In the genomic region with DNA sequence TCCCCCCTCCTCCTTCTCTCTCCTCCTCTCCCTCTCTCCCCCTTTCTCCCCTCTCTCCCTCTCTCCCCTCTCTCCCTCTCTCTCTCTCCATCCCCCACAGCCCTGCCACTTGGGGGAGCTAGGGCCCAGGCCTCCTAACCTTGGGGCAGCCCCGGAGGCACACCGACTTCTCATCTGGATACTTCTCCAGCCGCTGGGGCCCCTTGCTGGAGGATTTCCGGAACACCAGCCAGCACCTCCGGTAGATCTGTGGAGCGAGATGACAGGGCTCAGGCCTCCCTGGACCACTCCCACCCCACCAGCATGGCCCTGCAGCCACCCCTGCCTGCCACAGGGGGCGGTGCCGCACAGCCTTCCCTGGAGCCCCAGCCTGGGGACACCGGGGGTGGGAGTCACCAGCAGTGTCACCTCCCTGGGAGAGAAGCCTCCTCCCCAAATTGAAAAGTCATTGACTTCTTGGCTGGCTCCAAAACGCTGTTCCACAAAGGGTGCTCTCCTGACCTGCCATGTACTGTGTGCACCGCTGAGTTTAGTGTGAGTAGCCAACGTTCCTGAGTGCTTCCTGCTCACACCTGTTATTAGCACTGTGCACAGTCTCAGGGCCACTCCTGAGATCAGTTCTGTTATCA, we compare ENCODE assay signal across 8 cellular contexts. TPM values are rescaled to one million over a fixed set of nuclear protein-coding genes. Genes with fewer than 3 reads are reported as not detected.
DNase-seq lines count a peak whose midpoint lies in the region; TF ChIP-seq lines count a peak whose summit lies in the region.

No MANE protein-coding gene starts in this region.

- H3K4me3 ChIP-seq in neural progenitor cell = no peak overlapping the region

- H3K36me3 ChIP-seq in neural progenitor cell = no peaks in the 10 kb centered on the region

- H3K9me3 Mint-ChIP-seq in HFFc6 = no peaks in the 10 kb centered on the region
- no peaks in the 10 kb centered on the region for H3K9me3 Mint-ChIP-seq in endothelial cell (ENCODE audit: unreplicated experiment)
- no peaks in the 10 kb centered on the region for H3K9me3 Mint-ChIP-seq in neural progenitor cell

- in situ Hi-C loops in GM13977 (cut with MboI; ENCODE audit: low pct_unique_long_range_greater_than_20kb, low sequenced_read_pairs, unreplicated experiment) = no loop called here

- H3K36me3 Mint-ChIP-seq in HFFc6 (ENCODE audit: low read depth) (no peaks in the 10 kb centered on the region), endothelial cell (ENCODE audit: low read depth, unreplicated experiment) (peaks cover 13% of the 10 kb centered on the region), neural progenitor cell (peaks cover 5% of the 10 kb centered on the region)

- no peak overlapping the region for H3K4me3 Mint-ChIP-seq in HFFc6
- H3K4me3 Mint-ChIP-seq in endothelial cell (ENCODE audit: unreplicated experiment) = no peak overlapping the region
- no peak overlapping the region for H3K4me3 Mint-ChIP-seq in neural progenitor cell

- DNase-seq in GM13977 (ENCODE audit: low spot score) = peak; percentile 88
- no peak for DNase-seq in HFFc6
- DNase-seq in NCI-H1092 (lab: John Stamatoyannopoulos, UW) = peak; percentile 24
- DNase-seq in activated CD4-positive, alpha-beta T cell treated with anti-CD3 and anti-CD28 coated beads, Interleukin-2, amount 50 U/mL, for 4 hours = peak; percentile 31 to 43
- peak; percentile 89 for DNase-seq in endothelial cell (ENCODE audit: low spot score)
- DNase-seq in neural progenitor cell (ENCODE audit: low spot score) = peak; percentile 89
- DNase-seq in LoVo (ENCODE audit: low spot score) = no peak
- DNase-seq in NCI-H2196 treated with DMSO at 0.1 percent for 48 hours (lab: John Stamatoyannopoulos, UW; ENCODE audit: unreplicated experiment) = no peak

- H3K9ac ChIP-seq in neural progenitor cell = no peak overlapping the region

- H2AFZ ChIP-seq in neural progenitor cell (replicated peaks) = no peak overlapping the region

- no peak overlapping the region for H3K27ac ChIP-seq in neural progenitor cell

- no peaks in the 10 kb centered on the region for H3K79me2 ChIP-seq in neural progenitor cell (ENCODE audit: low read depth)

- H3K27me3 Mint-ChIP-seq in HFFc6 (ENCODE audit: insufficient read depth) = peaks cover 1% of the 10 kb centered on the region
- H3K27me3 Mint-ChIP-seq in endothelial cell (ENCODE audit: unreplicated experiment) = peaks cover 11% of the 10 kb centered on the region
- H3K27me3 Mint-ChIP-seq in neural progenitor cell (ENCODE audit: insufficient read depth, low read depth) = peaks cover 7% of the 10 kb centered on the region

- peaks cover 7% of the 10 kb centered on the region for H3K27me3 ChIP-seq in neural progenitor cell

- H3K4me1 Mint-ChIP-seq in HFFc6 (ENCODE audit: low read depth) = peaks cover 32% of the 10 kb centered on the region
- H3K4me1 Mint-ChIP-seq in endothelial cell (ENCODE audit: unreplicated experiment) = peaks cover 40% of the 10 kb centered on the region
- H3K4me1 Mint-ChIP-seq in neural progenitor cell = peaks cover 41% of the 10 kb centered on the region

- peaks cover 22% of the 10 kb centered on the region for H4K20me1 ChIP-seq in neural progenitor cell (ENCODE audit: low read depth)

- TF ChIP-seq CTCF in GM13977 (IDR thresholded peaks at IDR 0.05; ENCODE audit: extremely low read depth, insufficient read depth, missing control alignments) (peak; percentile 70), HFFc6 (IDR thresholded peaks at IDR 0.05) (peak; percentile 56), endothelial cell (IDR thresholded peaks at IDR 0.05; ENCODE audit: unreplicated experiment) (peak; percentile 64), neural progenitor cell (IDR thresholded peaks at IDR 0.05) (peak; percentile 80)

- no peaks in the 10 kb centered on the region for H3K9me3 ChIP-seq in neural progenitor cell (ENCODE audit: low read depth)

- H3K27ac Mint-ChIP-seq in HFFc6 (no peak overlapping the region), endothelial cell (ENCODE audit: unreplicated experiment) (peak overlapping the region; percentile 41), neural progenitor cell (no peak overlapping the region)

- peak overlapping the region; percentile 32 for H3K4me2 ChIP-seq in neural progenitor cell

- H3K4me1 ChIP-seq in neural progenitor cell = peaks cover 48% of the 10 kb centered on the region

- H3F3A ChIP-seq in neural progenitor cell (ENCODE audit: low read depth) = peaks cover 26% of the 10 kb centered on the region

RNA-seq across cellular contexts. Expression of gene DOK4, which starts 10.5 kb away (rescaled TPM):
- total RNA-seq in HFFc6 (2021; fragmentation: NEBNext Ultra II Directional; extraction: Animal tissue kit (Norgen Biotek cat#: 25700)) = 10 to 100 TPM; 24.4 to 28.9 (median 24.9) TPM
- total RNA-seq in endothelial cell (ENCODE audit: unreplicated experiment) = 69.4 TPM
- 10.5 and 27.4 TPM in 2 replicates for total RNA-seq in neural progenitor cell (ENCODE audit: low replicate concordance)

RNA-seq across cellular contexts. Expression of gene POLR2C, which starts 13.3 kb away (rescaled TPM):
- total RNA-seq in HFFc6 (2021; fragmentation: NEBNext Ultra II Directional; extraction: Animal tissue kit (Norgen Biotek cat#: 25700)) = 10 to 100 TPM; 66.0 to 79.4 (median 71.3) TPM
- 52.1 TPM for total RNA-seq in endothelial cell (ENCODE audit: unreplicated experiment)
- 58.4 and 97.4 TPM in 2 replicates for total RNA-seq in neural progenitor cell (ENCODE audit: low replicate concordance)

RNA-seq across cellular contexts. Expression of gene COQ9, which starts 28.5 kb away (rescaled TPM):
- total RNA-seq in HFFc6 (2021; fragmentation: NEBNext Ultra II Directional; extraction: Animal tissue kit (Norgen Biotek cat#: 25700)) = 10 to 100 TPM; 28.0 to 34.2 (median 30.7) TPM
- total RNA-seq in endothelial cell (ENCODE audit: unreplicated experiment) = 23.1 TPM
- 20.2 and 20.3 TPM in 2 replicates for total RNA-seq in neural progenitor cell (ENCODE audit: low replicate concordance)

RNA-seq across cellular contexts. Expression of gene CIAPIN1, which starts 28.6 kb away (rescaled TPM):
- 10 to 100 TPM; 37.5 to 49.0 (median 46.8) TPM for total RNA-seq in HFFc6 (2021; fragmentation: NEBNext Ultra II Directional; extraction: Animal tissue kit (Norgen Biotek cat#: 25700))
- total RNA-seq in endothelial cell (ENCODE audit: unreplicated experiment) = 82.6 TPM
- total RNA-seq in neural progenitor cell (ENCODE audit: low replicate concordance) = 89.2 and 95.9 TPM in 2 replicates

Comparison
In these comparisons a context has a peak if more than half of its experiments do, and no peak if none do; other contexts are left out.
1. DNase-seq: peak in GM13977 (single experiment), NCI-H1092 (single experiment), activated CD4-positive, alpha-beta T cell treated with anti-CD3 and anti-CD28 coated beads, Interleukin-2, amount 50 U/mL, for 4 hours (2 of 2), endothelial cell (single experiment) and neural progenitor cell (single experiment); none in HFFc6 (single experiment), LoVo (single experiment) and NCI-H2196 treated with DMSO at 0.1 percent for 48 hours (single experiment).
2. Peak in every context shown above with its lines, with median percentiles within 50 percentile points of each other: CTCF ChIP-seq.